ENCODE assay signal across 30 cellular contexts in the genomic region with DNA sequence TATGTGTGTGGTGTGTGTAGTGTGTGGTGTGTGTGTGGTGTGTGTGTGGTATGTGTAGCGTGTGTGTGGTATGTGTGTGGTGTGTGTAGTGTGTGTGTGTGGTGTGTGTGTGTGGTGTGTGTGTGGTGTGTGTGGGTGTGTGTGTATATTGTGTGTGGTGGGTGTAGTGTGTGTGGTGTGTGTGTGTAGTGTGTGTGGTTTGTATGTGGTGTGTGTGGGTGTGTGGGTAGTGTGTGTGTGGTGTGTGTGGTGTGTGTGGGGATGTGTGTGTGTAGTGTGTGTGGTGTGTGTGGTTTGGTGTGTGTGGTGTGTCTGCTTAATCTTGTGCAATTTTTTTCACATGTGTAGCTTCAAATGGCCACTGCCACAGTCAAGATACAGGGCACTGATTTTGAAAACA.
"Had no signal": no experiment of that assay in that cellular context is flagged by ENCODE, and none has a peak within 500 bp of the region (broad histone marks: within the 10 kb centered on the region; RNA-seq: fewer than 3 reads in every experiment).

No MANE protein-coding gene starts in this region.

- H3K9me3 Mint-ChIP-seq: activated naive CD4-positive, alpha-beta T cell treated with anti-CD3 and anti-CD28 coated beads, Interleukin-2, amount 10 ng/mL, durations not matched to agents 7 days and 5 days; immature natural killer cell; natural killer cell treated with Interleukin-12 subunit alpha and Interleukin-12 subunit beta and Interleukin-15 and Interleukin-18, amount 100 ng/mL, for 72 hours had no signal

- H3K36me3 Mint-ChIP-seq: activated naive CD4-positive, alpha-beta T cell treated with anti-CD3 and anti-CD28 coated beads, Interleukin-2, amount 10 ng/mL, durations not matched to agents 7 days and 5 days; activated naive CD8-positive, alpha-beta T cell treated with anti-CD3 and anti-CD28 coated beads, Interleukin-2, amount 10 ng/mL, durations not matched to agents 7 days and 5 days; immature natural killer cell; natural killer cell treated with Interleukin-12 subunit alpha and Interleukin-12 subunit beta and Interleukin-15 and Interleukin-18, amount 100 ng/mL, for 72 hours had no signal

- H3K4me1 ChIP-seq: ascending aorta, lower lobe of right lung, pancreas, prostate gland, suprapubic skin, tibial artery, uterus had no signal

- H3K27me3 ChIP-seq: ascending aorta had no signal

- FAIRE-seq: endothelial cell of umbilical vein, pancreas, TTC549 had no signal

- H3K27ac ChIP-seq: ascending aorta, brain microvascular endothelial cell, heart left ventricle, lower lobe of right lung, pancreas, prostate gland, suprapubic skin, tibial artery, uterus, VCaP had no signal

- DNase-seq: activated CD4-positive, alpha-beta T cell treated with anti-CD3 and anti-CD28 coated beads for 48 hours; activated CD4-positive, alpha-beta T cell treated with anti-CD3 and anti-CD28 coated beads, Interleukin-2, amount 50 U/mL, for 48 hours; activated CD8-positive, alpha-beta memory T cell treated with anti-CD3 and anti-CD28 coated beads for 24 hours; activated effector memory CD4-positive, alpha-beta T cell treated with anti-CD3 and anti-CD28 coated beads, Interleukin-2, amount 50 U/mL, for 16 hours; activated naive CD4-positive, alpha-beta T cell treated with anti-CD3 and anti-CD28 coated beads, Interleukin-2, amount 10 ng/mL, durations not matched to agents 7 days and 5 days; activated naive CD8-positive, alpha-beta T cell treated with anti-CD3 and anti-CD28 coated beads, Interleukin-2, amount 10 ng/mL, durations not matched to agents 7 days and 5 days; brain microvascular endothelial cell; caudate nucleus; cortex of kidney; heart left ventricle; hypothalamus; immature natural killer cell; lower lobe of right lung; mesendoderm; pancreas; stimulated activated naive CD4-positive, alpha-beta T cell; SW 1271; T-helper 9 cell; tibial artery; uterus had no signal

- H3K4me3 Mint-ChIP-seq: activated naive CD4-positive, alpha-beta T cell treated with anti-CD3 and anti-CD28 coated beads, Interleukin-2, amount 10 ng/mL, durations not matched to agents 7 days and 5 days; activated naive CD8-positive, alpha-beta T cell treated with anti-CD3 and anti-CD28 coated beads, Interleukin-2, amount 10 ng/mL, durations not matched to agents 7 days and 5 days; immature natural killer cell; natural killer cell treated with Interleukin-12 subunit alpha and Interleukin-12 subunit beta and Interleukin-15 and Interleukin-18, amount 100 ng/mL, for 72 hours; T-helper 1 cell treated with Interleukin-12 subunit alpha and Interleukin-12 subunit beta and Interleukin-4 antibody, amounts not matched to agents 30 μg/mL and 1 μg/mL, for 36 hours had no signal

- H3K36me3 ChIP-seq: ascending aorta, brain microvascular endothelial cell, heart left ventricle, lower lobe of right lung, pancreas, prostate gland, suprapubic skin, tibial artery, uterus had no signal

- H3K9me3 ChIP-seq: ascending aorta, heart left ventricle, lower lobe of right lung, pancreas, prostate gland, suprapubic skin, tibial artery, uterus had no signal

- H3K4me3 ChIP-seq: ascending aorta, heart left ventricle, lower lobe of right lung, pancreas, prostate gland, suprapubic skin, tibial artery, uterus had no signal

- H3K27ac Mint-ChIP-seq: activated naive CD4-positive, alpha-beta T cell treated with anti-CD3 and anti-CD28 coated beads, Interleukin-2, amount 10 ng/mL, durations not matched to agents 7 days and 5 days; activated naive CD8-positive, alpha-beta T cell treated with anti-CD3 and anti-CD28 coated beads, Interleukin-2, amount 10 ng/mL, durations not matched to agents 7 days and 5 days; immature natural killer cell; natural killer cell treated with Interleukin-12 subunit alpha and Interleukin-12 subunit beta and Interleukin-15 and Interleukin-18, amount 100 ng/mL, for 72 hours; T-helper 1 cell treated with Interleukin-12 subunit alpha and Interleukin-12 subunit beta and Interleukin-4 antibody, amounts not matched to agents 30 μg/mL and 1 μg/mL, for 36 hours had no signal

- ATAC-seq: activated CD4-positive, CD25-positive, alpha-beta regulatory T cell treated with anti-CD3 and anti-CD28 coated beads, Interleukin-2, amount 50 U/mL, for 24 hours; heart left ventricle; left lobe of liver; lower lobe of right lung; pancreas had no signal

- H3K4me1 Mint-ChIP-seq: activated naive CD4-positive, alpha-beta T cell treated with anti-CD3 and anti-CD28 coated beads, Interleukin-2, amount 10 ng/mL, durations not matched to agents 7 days and 5 days; immature natural killer cell had no signal
